ENCODE assay signal across 12 cellular contexts in the genomic region with DNA sequence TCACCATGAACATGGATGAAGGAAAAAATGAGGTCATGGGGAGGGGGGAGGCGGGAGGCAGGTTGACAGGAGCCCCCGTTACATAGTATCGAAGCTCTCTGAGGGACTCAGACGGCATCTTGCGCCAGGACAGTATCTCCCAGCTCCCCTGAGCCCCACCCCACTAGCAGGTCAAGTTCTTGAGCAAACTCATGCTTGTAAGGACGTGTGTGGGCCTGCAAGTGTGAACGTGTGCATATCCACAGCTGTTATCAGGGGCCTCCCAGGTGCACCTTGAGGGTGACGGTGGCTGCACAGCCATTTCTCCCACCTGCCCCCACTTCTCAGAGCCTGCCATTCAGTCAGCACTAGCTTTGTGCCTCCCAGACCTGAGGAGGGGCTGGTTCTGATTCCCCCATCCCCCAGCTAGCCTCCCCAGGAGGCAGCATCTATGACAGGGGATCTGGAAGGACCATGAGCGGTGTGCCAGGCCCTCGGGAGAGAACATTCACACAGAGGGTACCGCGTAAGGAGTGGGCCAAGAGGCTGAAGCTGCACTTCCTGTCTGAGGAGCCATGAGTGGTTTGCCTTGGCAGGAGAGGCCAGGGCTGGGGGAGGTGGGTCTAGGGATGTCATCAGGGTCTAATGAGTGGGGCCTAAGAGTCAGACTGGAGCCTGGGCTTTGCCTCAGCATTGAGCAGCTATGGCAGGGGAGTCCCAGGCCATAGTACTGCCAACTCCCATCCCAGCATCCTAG. TPM values are rescaled to one million over a fixed set of nuclear protein-coding genes. Genes with fewer than 3 reads are reported as not detected.
A peak's percentile ranks its signal among the peaks of the same experiment; 100 is the strongest.
DNase-seq lines count a peak whose midpoint lies in the region; ATAC-seq and TF ChIP-seq lines count a peak whose summit lies in the region.
"Had no signal": no experiment of that assay in that cellular context is flagged by ENCODE, and none has a peak within 500 bp of the region (broad histone marks: within the 10 kb centered on the region; RNA-seq: fewer than 3 reads in every experiment).

No MANE protein-coding gene starts in this region.

- H3K4me1 Mint-ChIP-seq in WTC11 (peaks cover 49% of the 10 kb centered on the region), immature natural killer cell (peaks cover 6 to 9% of the 10 kb centered on the region in 2 donors)

- peaks cover 87% of the 10 kb centered on the region for H3K4me1 ChIP-seq in suprapubic skin

- WGBS in suprapubic skin = 42% methylated on average over 8 of the region's 12 CpGs

- no peak for TF ChIP-seq CTCF in WTC11 (IDR thresholded peaks at IDR 0.05)
- TF ChIP-seq CTCF in suprapubic skin (IDR thresholded peaks at IDR 0.05) = no peak

- peak overlapping the region; percentile 90 for H3K27ac ChIP-seq in suprapubic skin
- H3K27ac ChIP-seq: neutrophil had no signal

- H3K27ac Mint-ChIP-seq in WTC11 (peak overlapping the region; percentile 65; the same call in 1 of the 2 replicates), immature natural killer cell (no peak overlapping the region)

- peaks cover 7% of the 10 kb centered on the region for H3K27me3 ChIP-seq in suprapubic skin

- H3K36me3 Mint-ChIP-seq in WTC11 = peaks cover 12% of the 10 kb centered on the region
- H3K36me3 Mint-ChIP-seq in immature natural killer cell = no peaks in the 10 kb centered on the region

- CTCF ChIA-PET in WTC11 (lab: Charles Lee) = interaction anchor here (1.0 to 3.9 kb wide), 6 partner anchors 12 to 247 kb away, joined by 3 to 40 read pairs (median 4); no protein-coding TSS in a partner anchor

- TF ChIP-seq POLR2A in suprapubic skin (IDR thresholded peaks at IDR 0.05) = no peak

- H3K9me3 Mint-ChIP-seq in WTC11 = no peaks in the 10 kb centered on the region
- H3K9me3 Mint-ChIP-seq in immature natural killer cell = no peaks in the 10 kb centered on the region

- ATAC-seq in WTC11 (no peak), left colon (no peak), HG03159 (IDR thresholded peaks at IDR 0.05; ENCODE audit: unreplicated experiment) (no peak)

- in situ Hi-C loops in KBM-7 (cut with MboI; ENCODE audit: low pct_unique_long_range_greater_than_20kb, low sequenced_read_pairs) = no loop called here

- H3K9me3 ChIP-seq in iPS-18c (ENCODE audit: control insufficient read depth, insufficient read depth, low read length) (peaks cover 3% of the 10 kb centered on the region), suprapubic skin (no peaks in the 10 kb centered on the region)
- H3K9me3 ChIP-seq: neutrophil had no signal

- H3K27me3 Mint-ChIP-seq in WTC11 (ENCODE audit: low read depth) = peaks cover 20% of the 10 kb centered on the region
- H3K27me3 Mint-ChIP-seq in immature natural killer cell (ENCODE audit: low read depth in 3 of 3) = peaks cover 17 to 23% (median 20%) of the 10 kb centered on the region in 3 donors

- no peaks in the 10 kb centered on the region for H3K36me3 ChIP-seq in suprapubic skin
- H3K36me3 ChIP-seq: neutrophil had no signal

- H3K4me3 Mint-ChIP-seq in WTC11 = peak overlapping the region; percentile 95
- no peak overlapping the region for H3K4me3 Mint-ChIP-seq in immature natural killer cell

- POLR2A ChIA-PET in WTC11 (lab: Charles Lee) = no interaction called here

- H3K4me3 ChIP-seq in iPS-18c (ENCODE audit: insufficient read depth, low read depth, low read length) (peak overlapping the region; percentile 6; the same call in 1 of the 2 replicates), suprapubic skin (peak overlapping the region; percentile 64)

- DNase-seq in KBM-7 (peak; percentile 38), WTC11 (ENCODE audit: low spot score) (no peak), suprapubic skin (ENCODE audit: low spot score in 2 of 2) (no peak), immature natural killer cell (no peak), left colon (no peak)
- no peak for DNase-seq in stimulated activated CD4-positive, alpha-beta T cell treated with anti-CD3 and anti-CD28 coated beads, Interleukin-15, amount 100 ng/mL, for 24 hours
- DNase-seq: activated T-cell treated with anti-CD3 and anti-CD28 coated beads, Interleukin-2, amount 50 U/mL, for 48 hours had no signal

- TF ChIP-seq EP300 in suprapubic skin (IDR thresholded peaks at IDR 0.05) = no peak

- intact Hi-C loops in left colon (cut with DNase I, micrococcal nuclease) = no loop called here

TF ChIP-seq in WTC11, 78 proteins besides CTCF, POLR2A, EP300 and RAD21:
- TF ChIP-seq RELA (CRISPR knock-in tag; IDR thresholded peaks at IDR 0.05; ENCODE audit: borderline replicate concordance) (no peak), ZNF219 (CRISPR knock-in tag; IDR thresholded peaks at IDR 0.05; ENCODE audit: borderline replicate concordance) (0 out of 2 replicates have a peak, but pooled peaks have one; percentile 40)
- TF ChIP-seq, protein P1, sequence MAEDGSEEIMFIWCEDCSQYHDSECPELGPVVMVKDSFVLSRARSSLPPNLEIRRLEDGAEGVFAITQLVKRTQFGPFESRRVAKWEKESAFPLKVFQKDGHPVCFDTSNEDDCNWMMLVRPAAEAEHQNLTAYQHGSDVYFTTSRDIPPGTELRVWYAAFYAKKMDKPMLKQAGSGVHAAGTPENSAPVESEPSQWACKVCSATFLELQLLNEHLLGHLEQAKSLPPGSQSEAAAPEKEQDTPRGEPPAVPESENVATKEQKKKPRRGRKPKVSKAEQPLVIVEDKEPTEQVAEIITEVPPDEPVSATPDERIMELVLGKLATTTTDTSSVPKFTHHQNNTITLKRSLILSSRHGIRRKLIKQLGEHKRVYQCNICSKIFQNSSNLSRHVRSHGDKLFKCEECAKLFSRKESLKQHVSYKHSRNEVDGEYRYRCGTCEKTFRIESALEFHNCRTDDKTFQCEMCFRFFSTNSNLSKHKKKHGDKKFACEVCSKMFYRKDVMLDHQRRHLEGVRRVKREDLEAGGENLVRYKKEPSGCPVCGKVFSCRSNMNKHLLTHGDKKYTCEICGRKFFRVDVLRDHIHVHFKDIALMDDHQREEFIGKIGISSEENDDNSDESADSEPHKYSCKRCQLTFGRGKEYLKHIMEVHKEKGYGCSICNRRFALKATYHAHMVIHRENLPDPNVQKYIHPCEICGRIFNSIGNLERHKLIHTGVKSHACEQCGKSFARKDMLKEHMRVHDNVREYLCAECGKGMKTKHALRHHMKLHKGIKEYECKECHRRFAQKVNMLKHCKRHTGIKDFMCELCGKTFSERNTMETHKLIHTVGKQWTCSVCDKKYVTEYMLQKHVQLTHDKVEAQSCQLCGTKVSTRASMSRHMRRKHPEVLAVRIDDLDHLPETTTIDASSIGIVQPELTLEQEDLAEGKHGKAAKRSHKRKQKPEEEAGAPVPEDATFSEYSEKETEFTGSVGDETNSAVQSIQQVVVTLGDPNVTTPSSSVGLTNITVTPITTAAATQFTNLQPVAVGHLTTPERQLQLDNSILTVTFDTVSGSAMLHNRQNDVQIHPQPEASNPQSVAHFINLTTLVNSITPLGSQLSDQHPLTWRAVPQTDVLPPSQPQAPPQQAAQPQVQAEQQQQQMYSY (CRISPR knock-in tag; IDR thresholded peaks at IDR 0.05) = 0 out of 2 replicates have a peak, but pooled peaks have one; percentile 8

RNA-seq across cellular contexts. Expression of a gene that starts 2.9 kb away (rescaled TPM):
- total RNA-seq in WTC11 (2021) (49.0 to 52.0 TPM (median 52.0 TPM) in 3 replicates), suprapubic skin (100 to 1,000 TPM; 123 to 188 (median 130) TPM), left colon (10 to 100 TPM; 11.5 to 12.1 TPM)
- polyA plus RNA-seq in immature natural killer cell = not detected

RNA-seq across cellular contexts. Expression of a gene that starts 33.4 kb away (rescaled TPM):
- 0.13 to 0.39 TPM (median 0.14 TPM) in 3 replicates for total RNA-seq in WTC11 (2021)
- under 1 TPM in 1 of 4 donors, not detected in 3; 0.64 TPM for total RNA-seq in suprapubic skin
- not detected for polyA plus RNA-seq in immature natural killer cell
- not detected for total RNA-seq in left colon
- total RNA-seq: Daoy, H4 had no signal

RNA-seq across cellular contexts. Expression of a gene that starts 47.1 kb away (rescaled TPM):
- total RNA-seq in WTC11 (2021) (0.90 to 1.6 TPM (median 1.3 TPM) in 3 replicates), suprapubic skin (1 to 10 TPM in 2 of 4 donors, under 1 TPM in 2; 0.25 to 2.2 (median 1.00) TPM), left colon (not detected)
- polyA plus RNA-seq in immature natural killer cell = not detected
- total RNA-seq: Daoy, H4 had no signal
